ENCODE assay signal across 1 cellular context in genomic region chr14:67619446-67620216, GRCh38.
TF ChIP-seq lines count a peak whose summit lies in the region.

Gene ARG2 (plus strand): TSS chr14:67619920. CDS start chr14:67619978, 58 bp downstream.

TF ChIP-seq in K562, 482 proteins besides CTCF, POLR2A, EP300 and RAD21 (continued from another document):
- TF ChIP-seq NKRF (IDR thresholded peaks at IDR 0.05; ENCODE audit: borderline replicate concordance): peak; percentile 15; the same call in 1 of the 2 replicates
- TF ChIP-seq HNRNPLL (IDR thresholded peaks at IDR 0.05; ENCODE audit: low read depth, low read length, poor library complexity, severe bottlenecking): peak; percentile 47
- peak; percentile 30; the same call in 1 of the 2 replicates for TF ChIP-seq DPF2 (IDR thresholded peaks at IDR 0.05)
- 0 out of 4 replicates have a peak, but pooled peaks of 1 of the 2 experiments have one; percentile 19 for TF ChIP-seq FOXK2 (conservative IDR thresholded peaks at IDR 0.05 in 1 of 2, IDR thresholded peaks at IDR 0.05 in 1 of 2; ENCODE audit: low read depth in 2 of 2)
- TF ChIP-seq ATF2 (CRISPR knock-in tag; IDR thresholded peaks at IDR 0.05): peak; percentile 99
- no peak for TF ChIP-seq TAF7 (tag; IDR thresholded peaks at IDR 0.05)
- TF ChIP-seq SIN3A (IDR thresholded peaks at IDR 0.05; ENCODE audit: borderline replicate concordance in 2 of 2, control insufficient read depth in 1 of 2, low read depth in 2 of 2, low read length in 2 of 2): peak in 1 of 2 experiments; percentile 35; a peak in 1 of 4 replicates
- TF ChIP-seq EP400 (IDR thresholded peaks at IDR 0.05): peak; percentile 37; the same call in 1 of the 2 replicates
- peak; percentile 94 for TF ChIP-seq CREB1 (IDR thresholded peaks at IDR 0.05)
- peak; percentile 96 for TF ChIP-seq CREB1 (CRISPR knock-in tag; IDR thresholded peaks at IDR 0.05)
- peak; percentile 61 for TF ChIP-seq MYC (IDR thresholded peaks at IDR 0.05; ENCODE audit: low read depth, low read length)
- TF ChIP-seq MYC (CRISPR knock-in tag; IDR thresholded peaks at IDR 0.05; ENCODE audit: borderline replicate concordance, low read depth): no peak
- peak; percentile 97 for TF ChIP-seq CREM (IDR thresholded peaks at IDR 0.05; ENCODE audit: low read depth)
- peak; percentile 60 for TF ChIP-seq SMAD4 (CRISPR knock-in tag; conservative IDR thresholded peaks at IDR 0.05)
- peak; percentile 79 for TF ChIP-seq ZBTB12 (CRISPR knock-in tag; IDR thresholded peaks at IDR 0.05)
- TF ChIP-seq MTA3 (IDR thresholded peaks at IDR 0.05; ENCODE audit: borderline replicate concordance): peak; percentile 82
- peak; percentile 88 for TF ChIP-seq TBP (optimal IDR thresholded peaks at IDR 0.05; ENCODE audit: low read depth, low read length)
- no peak for TF ChIP-seq PML (IDR thresholded peaks at IDR 0.05; ENCODE audit: low read length)
- TF ChIP-seq RFX5 (IDR thresholded peaks at IDR 0.05; ENCODE audit: low read depth, low read length): 0 out of 2 replicates have a peak, but pooled peaks have one; percentile 42
- 0 out of 2 replicates have a peak, but pooled peaks have one; percentile 43 for TF ChIP-seq ZNF395 (CRISPR knock-in tag; IDR thresholded peaks at IDR 0.05)
- TF ChIP-seq POLR3A (IDR thresholded peaks at IDR 0.05; ENCODE audit: borderline replicate concordance, extremely low read depth, insufficient read depth, insufficient read length): no peak
- TF ChIP-seq MAX (CRISPR knock-in tag; IDR thresholded peaks at IDR 0.05): peak; percentile 54
- no peak for TF ChIP-seq PREB (CRISPR knock-in tag; IDR thresholded peaks at IDR 0.05)
- TF ChIP-seq JUNB (CRISPR knock-in tag; conservative IDR thresholded peaks at IDR 0.05): peak; percentile 99
- TF ChIP-seq EWSR1 (IDR thresholded peaks at IDR 0.05; ENCODE audit: borderline replicate concordance, low read depth, partially characterized antibody): no peak
- TF ChIP-seq NR2C2 (CRISPR knock-in tag; IDR thresholded peaks at IDR 0.05): no peak; the same call in 1 of the 2 replicates
- TF ChIP-seq NR2C2 (tag; IDR thresholded peaks at IDR 0.05): peak; percentile 43; the same call in 1 of the 2 replicates
- 0 out of 2 replicates have a peak, but pooled peaks have one; percentile 31 for TF ChIP-seq SIN3B (IDR thresholded peaks at IDR 0.05; ENCODE audit: low read depth)
